In the genomic region with DNA sequence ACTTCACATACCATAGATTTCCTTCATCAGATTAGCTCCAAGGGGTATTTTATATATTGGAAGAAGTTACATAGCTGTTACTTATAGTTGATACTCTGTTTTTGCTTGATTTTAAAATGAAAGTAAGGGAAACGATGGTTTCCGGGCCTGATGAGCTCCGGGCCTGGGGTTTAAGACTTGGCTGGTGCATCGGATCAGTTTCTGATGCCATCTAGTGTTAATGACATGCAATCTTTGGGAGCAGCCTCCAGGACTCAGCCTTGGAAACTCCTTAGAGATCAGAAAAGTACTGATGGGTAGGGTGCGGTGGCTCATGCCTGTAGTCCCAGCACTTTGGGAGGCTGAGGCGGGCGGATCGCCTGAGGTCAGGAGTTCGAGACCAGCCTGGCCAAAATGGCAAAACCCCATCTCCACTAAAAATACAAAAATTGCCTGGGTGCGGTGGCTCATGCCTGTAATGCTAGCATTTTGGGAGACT, we compare ENCODE assay signal across 8 cellular contexts. TPM values are rescaled to one million over a fixed set of nuclear protein-coding genes. Genes with fewer than 3 reads are reported as not detected.
A peak's percentile ranks its signal among the peaks of the same experiment; 100 is the strongest.
DNase-seq lines count a peak whose midpoint lies in the region; ATAC-seq and TF ChIP-seq lines count a peak whose summit lies in the region.

No MANE protein-coding gene starts in this region.

- H3K27ac Mint-ChIP-seq in Caco-2 (ENCODE audit: unreplicated experiment) (no peak overlapping the region), endothelial cell (ENCODE audit: unreplicated experiment) (no peak overlapping the region)
- peak overlapping the region; percentile 55 for H3K27ac Mint-ChIP-seq in activated CD8-positive, alpha-beta T cell treated with anti-CD3 and anti-CD28 coated beads for 36 hours

- no peaks in the 10 kb centered on the region for H3K27me3 ChIP-seq in Caco-2 (replicated peaks; ENCODE audit: control insufficient read depth, insufficient read depth, low read length)

- H3K36me3 Mint-ChIP-seq in Caco-2 (ENCODE audit: insufficient read depth, unreplicated experiment) (no peaks in the 10 kb centered on the region), endothelial cell (ENCODE audit: low read depth, unreplicated experiment) (no peaks in the 10 kb centered on the region)
- no peaks in the 10 kb centered on the region for H3K36me3 Mint-ChIP-seq in activated CD8-positive, alpha-beta T cell treated with anti-CD3 and anti-CD28 coated beads for 36 hours (ENCODE audit: low read depth)

- no peak overlapping the region for H3K4me3 ChIP-seq in Caco-2 (ENCODE audit: low read depth, low read length)
- no peak overlapping the region for H3K4me3 ChIP-seq in mucosa of descending colon

- CTCF ChIA-PET in Caco-2 (lab: Charles Lee): interaction anchor here (0.6 to 1.5 kb wide), 15 partner anchors 8 to 193 kb away, joined by 3 to 17 read pairs (median 5); a partner anchor contains a TSS
- CTCF ChIA-PET in activated CD8-positive, alpha-beta T cell treated with anti-CD3 and anti-CD28 coated beads for 36 hours (lab: Charles Lee): interaction anchor here (0.6 to 7.9 kb wide), 46 partner anchors 9 to 599 kb away, joined by 3 to 80 read pairs (median 4); a partner anchor contains a TSS

- no peaks in the 10 kb centered on the region for H3K27me3 Mint-ChIP-seq in Caco-2 (ENCODE audit: insufficient read depth, unreplicated experiment)
- no peaks in the 10 kb centered on the region for H3K27me3 Mint-ChIP-seq in activated CD8-positive, alpha-beta T cell treated with anti-CD3 and anti-CD28 coated beads for 36 hours
- no peaks in the 10 kb centered on the region for H3K27me3 Mint-ChIP-seq in endothelial cell (ENCODE audit: unreplicated experiment)

- DNase-seq in Caco-2 (peak; percentile 68), HK-2 (ENCODE audit: unreplicated experiment) (peak; percentile 54), NCI-H82 (lab: John Stamatoyannopoulos, UW) (peak; percentile 91), endothelial cell (ENCODE audit: low spot score) (peak; percentile 42), mucosa of descending colon (peak in 1 of 3 donors; percentile 59), stromal cell of bone marrow (ENCODE audit: low read depth) (peak; percentile 84), GF-D8 (lab: John Stamatoyannopoulos, UW) (no peak)
- DNase-seq in activated CD8-positive, alpha-beta T cell treated with anti-CD3 and anti-CD28 coated beads for 36 hours: peak; percentile 74

- intact Hi-C loops in Caco-2 (cut with micrococcal nuclease; ENCODE audit: unreplicated experiment): loop anchor here (1.0 kb wide), 3 partner anchors 52 to 193 kb away; no protein-coding TSS in a partner anchor
- intact Hi-C loops in activated CD8-positive, alpha-beta T cell treated with anti-CD3 and anti-CD28 coated beads for 36 hours (cut with micrococcal nuclease): loop anchor here (5.0 to 10.0 kb wide), 2 partner anchors 171 to 193 kb away; no protein-coding TSS in a partner anchor
- intact Hi-C loops in mucosa of descending colon (cut with DNase I, micrococcal nuclease): loop anchor here in 1 of 2 donors (10.0 kb wide), 1 partner anchor 191 kb away; no protein-coding TSS in a partner anchor

- no TSS peak for BruUV-seq in Caco-2 (replicated peaks; lab: Mats Ljungman, UMichigan)

- H3K4me1 Mint-ChIP-seq in Caco-2 (ENCODE audit: low read depth, unreplicated experiment): peaks cover 17% of the 10 kb centered on the region
- no peaks in the 10 kb centered on the region for H3K4me1 Mint-ChIP-seq in activated CD8-positive, alpha-beta T cell treated with anti-CD3 and anti-CD28 coated beads for 36 hours (ENCODE audit: low read depth)
- peaks cover 4% of the 10 kb centered on the region for H3K4me1 Mint-ChIP-seq in endothelial cell (ENCODE audit: unreplicated experiment)

- peaks cover 14% of the 10 kb centered on the region for H3K9me3 Mint-ChIP-seq in Caco-2 (ENCODE audit: unreplicated experiment)
- H3K9me3 Mint-ChIP-seq in activated CD8-positive, alpha-beta T cell treated with anti-CD3 and anti-CD28 coated beads for 36 hours: no peaks in the 10 kb centered on the region
- H3K9me3 Mint-ChIP-seq in endothelial cell (ENCODE audit: unreplicated experiment): no peaks in the 10 kb centered on the region

- ATAC-seq in activated CD8-positive, alpha-beta T cell treated with anti-CD3 and anti-CD28 coated beads for 36 hours: peak; percentile 98
- ATAC-seq in mucosa of descending colon: peak; percentile 93

- H3K36me3 ChIP-seq in Caco-2 (ENCODE audit: control insufficient read depth, insufficient read depth, low read length): no peaks in the 10 kb centered on the region
- H3K36me3 ChIP-seq in mucosa of descending colon (ENCODE audit: low read depth): no peaks in the 10 kb centered on the region

- H3K4me3 Mint-ChIP-seq in Caco-2 (ENCODE audit: unreplicated experiment): no peak overlapping the region
- peak overlapping the region; percentile 51 for H3K4me3 Mint-ChIP-seq in activated CD8-positive, alpha-beta T cell treated with anti-CD3 and anti-CD28 coated beads for 36 hours
- H3K4me3 Mint-ChIP-seq in endothelial cell (ENCODE audit: unreplicated experiment): no peak overlapping the region

- POLR2A ChIA-PET in Caco-2 (lab: Charles Lee): interaction anchor here (0.5 kb wide), 1 partner anchor 14 kb away, joined by 4 read pairs; no protein-coding TSS in a partner anchor
- POLR2A ChIA-PET in activated CD8-positive, alpha-beta T cell treated with anti-CD3 and anti-CD28 coated beads for 36 hours (lab: Charles Lee): interaction anchor here (0.6 to 1.1 kb wide), 2 partner anchors 10 to 97 kb away, joined by 3 read pairs; no protein-coding TSS in a partner anchor

- H3K4me1 ChIP-seq in Caco-2 (peaks cover 25% of the 10 kb centered on the region), mucosa of descending colon (ENCODE audit: low read depth) (no peaks in the 10 kb centered on the region)

- TF ChIP-seq CTCF in Caco-2 (IDR thresholded peaks at IDR 0.05; ENCODE audit: insufficient read depth in 1 of 2, low read depth in 1 of 2, low read length in 1 of 2, severe bottlenecking in 1 of 2, unreplicated experiment in 1 of 2) (peak; percentile 35 to 71), endothelial cell (IDR thresholded peaks at IDR 0.05; ENCODE audit: unreplicated experiment) (no peak), mucosa of descending colon (IDR thresholded peaks at IDR 0.05) (no peak)
- peak; percentile 45 for TF ChIP-seq CTCF in activated CD8-positive, alpha-beta T cell treated with anti-CD3 and anti-CD28 coated beads for 36 hours (IDR thresholded peaks at IDR 0.05)

- peaks cover 1% of the 10 kb centered on the region for H3K9me3 ChIP-seq in Caco-2
- peaks cover 4% of the 10 kb centered on the region for H3K9me3 ChIP-seq in mucosa of descending colon

RNA-seq across cellular contexts. Expression of a gene that starts 47.1 kb away (rescaled TPM):
- total RNA-seq in Caco-2 (2022) (110 and 120 TPM in 2 replicates), endothelial cell (ENCODE audit: unreplicated experiment) (47.1 TPM), mucosa of descending colon (10 to 100 TPM; 39.3 to 56.7 (median 54.4) TPM)
- 10 to 100 TPM; 56.7 to 59.7 TPM for total RNA-seq in activated CD8-positive, alpha-beta T cell treated with anti-CD3 and anti-CD28 coated beads for 36 hours

RNA-seq across cellular contexts. Expression of a gene that starts 54.4 kb away (rescaled TPM):
- total RNA-seq in Caco-2 (2022): 29.3 and 29.5 TPM in 2 replicates
- total RNA-seq in activated CD8-positive, alpha-beta T cell treated with anti-CD3 and anti-CD28 coated beads for 36 hours: 1 to 10 TPM; 3.2 to 3.3 TPM
- total RNA-seq in endothelial cell (ENCODE audit: unreplicated experiment): 27.5 TPM
- total RNA-seq in mucosa of descending colon: 10 to 100 TPM; 14.4 to 28.8 (median 17.7) TPM

Comparison
In these comparisons a context has a peak if more than half of its experiments do, and no peak if none do; other contexts are left out.
1. CTCF ChIP-seq: peak in Caco-2 (2 of 2) and activated CD8-positive, alpha-beta T cell treated with anti-CD3 and anti-CD28 coated beads for 36 hours (single experiment); none in endothelial cell (single experiment) and mucosa of descending colon (single experiment).